8 cellular contexts compared by ENCODE assay signal in genomic region chr12:111773801-111774551, GRCh38. TPM values are rescaled to one million over a fixed set of nuclear protein-coding genes. Genes with fewer than 3 reads are reported as not detected.
A peak's percentile ranks its signal among the peaks of the same experiment; 100 is the strongest.
DNase-seq lines count a peak whose midpoint lies in the region; ATAC-seq and TF ChIP-seq lines count a peak whose summit lies in the region.

No MANE protein-coding gene starts in this region.

- no peaks in the 10 kb centered on the region for H3K36me3 ChIP-seq in testis (ENCODE audit: low read depth, missing control alignments)

- 42 to 47% methylated on average over 17 of the region's 17 CpGs for WGBS in testis, 2 donors

- H3K27me3 ChIP-seq in layer of hippocampus (ENCODE audit: control insufficient read depth, insufficient read depth, low read length): no peaks in the 10 kb centered on the region
- no peaks in the 10 kb centered on the region for H3K27me3 ChIP-seq in testis

- ATAC-seq in HG02885 (IDR thresholded peaks at IDR 0.05; ENCODE audit: poor library complexity, unreplicated experiment) (peak; percentile 62), GM21737 (IDR thresholded peaks at IDR 0.05; ENCODE audit: unreplicated experiment) (no peak)

- CTCF ChIA-PET in activated CD4-positive, alpha-beta T cell treated with anti-CD3 and anti-CD28 coated beads, Interleukin-2, amount 10 ng/mL, durations not matched to agents 7 days and 5 days (lab: Charles Lee): no interaction called here

- H3K27ac ChIP-seq in C4-2B: peak overlapping the region; percentile 96
- H3K27ac ChIP-seq in angular gyrus (ENCODE audit: low read depth, low read length): peak overlapping the region; percentile 74
- H3K27ac ChIP-seq in layer of hippocampus (ENCODE audit: low read depth, low read length): peak overlapping the region; percentile 85
- peak overlapping the region; percentile 84 to 92 for H3K27ac ChIP-seq in testis

- H3K27me3 Mint-ChIP-seq in activated CD4-positive, alpha-beta T cell treated with anti-CD3 and anti-CD28 coated beads, Interleukin-2, amount 10 ng/mL, durations not matched to agents 7 days and 5 days: peaks cover 5% of the 10 kb centered on the region

- no peak overlapping the region for H3K4me3 ChIP-seq in testis

- POLR2A ChIA-PET in activated CD4-positive, alpha-beta T cell treated with anti-CD3 and anti-CD28 coated beads, Interleukin-2, amount 10 ng/mL, durations not matched to agents 7 days and 5 days (lab: Charles Lee): no interaction called here

- TF ChIP-seq POLR2A in testis (IDR thresholded peaks at IDR 0.05): no peak

- H3K36me3 Mint-ChIP-seq in activated CD4-positive, alpha-beta T cell treated with anti-CD3 and anti-CD28 coated beads, Interleukin-2, amount 10 ng/mL, durations not matched to agents 7 days and 5 days (ENCODE audit: low read depth): no peaks in the 10 kb centered on the region

- intact Hi-C loops in testis (cut with DNase I; ENCODE audit: low total_unique reads): no loop called here

- no peak overlapping the region for H3K27ac Mint-ChIP-seq in activated CD4-positive, alpha-beta T cell treated with anti-CD3 and anti-CD28 coated beads, Interleukin-2, amount 10 ng/mL, durations not matched to agents 7 days and 5 days

- H3K9me3 ChIP-seq in testis: no peaks in the 10 kb centered on the region

- no peaks in the 10 kb centered on the region for H3K9me3 Mint-ChIP-seq in activated CD4-positive, alpha-beta T cell treated with anti-CD3 and anti-CD28 coated beads, Interleukin-2, amount 10 ng/mL, durations not matched to agents 7 days and 5 days

- DNase-seq in testis: peak; percentile 80
- no peak for DNase-seq in mesenteric fat pad (ENCODE audit: low spot score)
- no peak for DNase-seq in activated CD4-positive, alpha-beta T cell treated with anti-CD3 and anti-CD28 coated beads, Interleukin-2, amount 10 ng/mL, durations not matched to agents 7 days and 5 days

- no peak overlapping the region for H3K4me3 Mint-ChIP-seq in activated CD4-positive, alpha-beta T cell treated with anti-CD3 and anti-CD28 coated beads, Interleukin-2, amount 10 ng/mL, durations not matched to agents 7 days and 5 days

- peaks cover 43% of the 10 kb centered on the region for H3K4me1 ChIP-seq in testis

- TF ChIP-seq CTCF in C4-2B (conservative IDR thresholded peaks at IDR 0.05): no peak
- TF ChIP-seq CTCF in testis (IDR thresholded peaks at IDR 0.05): no peak

- H3K4me1 Mint-ChIP-seq in activated CD4-positive, alpha-beta T cell treated with anti-CD3 and anti-CD28 coated beads, Interleukin-2, amount 10 ng/mL, durations not matched to agents 7 days and 5 days: peaks cover 6% of the 10 kb centered on the region

RNA-seq across cellular contexts. Expression of gene ALDH2, which starts 7.2 kb away (rescaled TPM):
- total RNA-seq in testis: 10 to 100 TPM; 58.4 to 76.6 TPM
- polyA plus RNA-seq in testis (ENCODE audit: insufficient read depth, low read depth, low replicate concordance): 96.4 TPM
- total RNA-seq in mesenteric fat pad: 436 TPM
- total RNA-seq in activated CD4-positive, alpha-beta T cell treated with anti-CD3 and anti-CD28 coated beads, Interleukin-2, amount 10 ng/mL, durations not matched to agents 7 days and 5 days: under 1 TPM; 0.27 to 0.35 TPM

Comparison
In these comparisons a context has a peak if more than half of its experiments do, and no peak if none do; other contexts are left out.
1. RNA of gene ALDH2, which starts 7.2 kb away (total RNA-seq): 436 TPM in mesenteric fat pad (single experiment) and 58.4 to 76.6 TPM in testis; 0.27 to 0.35 TPM in activated CD4-positive, alpha-beta T cell treated with anti-CD3 and anti-CD28 coated beads, Interleukin-2, amount 10 ng/mL, durations not matched to agents 7 days and 5 days; every median in the first group is over 10 times any median in the second.
2. Peak in every context shown above with its lines, with median percentiles within 50 percentile points of each other: H3K27ac ChIP-seq.